1 cellular context compared by ENCODE assay signal in genomic region chr2:214808961-214809750, GRCh38.
TF ChIP-seq lines count a peak whose summit lies in the region.

BARD1 (minus strand) TSS chr2:214809683; CDS start chr2:214809569, 114 bp downstream.

TF ChIP-seq in A549, 52 proteins besides CTCF, POLR2A, EP300 and RAD21 (continued from another document):
- TF ChIP-seq BCL3 (IDR thresholded peaks at IDR 0.05), result 0 out of 3 replicates have a peak, but pooled peaks have one; percentile 27
- TF ChIP-seq JUN (IDR thresholded peaks at IDR 0.05), result peak in 1 of 2 experiments; percentile 23; a peak in 1 of 5 replicates
- TF ChIP-seq PHF8 (IDR thresholded peaks at IDR 0.05; ENCODE audit: borderline replicate concordance, low read depth), result peak; percentile 83; the same call in 1 of the 2 replicates
- 0 out of 2 replicates have a peak, but pooled peaks have one; percentile 31 for TF ChIP-seq KDM1A (IDR thresholded peaks at IDR 0.05; ENCODE audit: low read depth)
- no peak for TF ChIP-seq HOXA7 (CRISPR knock-in tag; IDR thresholded peaks at IDR 0.05)
- peak; percentile 73 for TF ChIP-seq MAX (IDR thresholded peaks at IDR 0.05)
- 0 out of 2 replicates have a peak, but pooled peaks have one; percentile 16 for TF ChIP-seq GATA3 (IDR thresholded peaks at IDR 0.05; ENCODE audit: borderline replicate concordance)
- peak; percentile 60 for TF ChIP-seq E2F6 (IDR thresholded peaks at IDR 0.05; ENCODE audit: borderline replicate concordance, low read depth)
